ENCODE assay signal across 16 cellular contexts in genomic region chr7:30755384-30756154, GRCh38. TPM values are rescaled to one million over a fixed set of nuclear protein-coding genes. Genes with fewer than 3 reads are reported as not detected.
A peak's percentile ranks its signal among the peaks of the same experiment; 100 is the strongest.
DNase-seq lines count a peak whose midpoint lies in the region; ATAC-seq and TF ChIP-seq lines count a peak whose summit lies in the region.
"Had no signal": no experiment of that assay in that cellular context is flagged by ENCODE, and none has a peak within 500 bp of the region (broad histone marks: within the 10 kb centered on the region; RNA-seq: fewer than 3 reads in every experiment).

No MANE protein-coding gene starts in this region.

- TF ChIP-seq CTCF in fibroblast of the aortic adventitia (IDR thresholded peaks at IDR 0.05; ENCODE audit: insufficient read depth, low read length) = no peak
- no peak for TF ChIP-seq CTCF in uterus (IDR thresholded peaks at IDR 0.05)

- peaks cover 0 to 7% of the 10 kb centered on the region in 2 donors for H3K4me1 ChIP-seq in uterus

- ATAC-seq in GM19351 (IDR thresholded peaks at IDR 0.05; ENCODE audit: unreplicated experiment) = no peak

- no peaks in the 10 kb centered on the region for H3K36me3 ChIP-seq in uterus
- H3K36me3 ChIP-seq: brain microvascular endothelial cell had no signal

- intact Hi-C loops in uterus (cut with DNase I; ENCODE audit: low total_unique reads) = no loop called here

- H3K27ac ChIP-seq in uterus = peak overlapping the region in 1 of 2 donors; percentile 24
- H3K27ac ChIP-seq: brain microvascular endothelial cell had no signal

- TF ChIP-seq POLR2A in uterus (IDR thresholded peaks at IDR 0.05) = no peak

- no peak overlapping the region for H3K4me3 ChIP-seq in fibroblast of the aortic adventitia (ENCODE audit: low read depth, low read length)
- no peak overlapping the region for H3K4me3 ChIP-seq in uterus

- no peaks in the 10 kb centered on the region for H3K9me3 ChIP-seq in uterus

- peak; percentile 68 for DNase-seq in DMS53 (lab: John Stamatoyannopoulos, UW)
- no peak for DNase-seq in DMS53 treated with DMSO at 0.1 percent for 48 hours (lab: John Stamatoyannopoulos, UW; ENCODE audit: unreplicated experiment)
- DNase-seq in fibroblast of the aortic adventitia (ENCODE audit: low read depth) = peak; percentile 77
- peak; percentile 89 for DNase-seq in mesenteric fat pad (ENCODE audit: low spot score)
- peak; percentile 61 to 71 for DNase-seq in uterus
- no peak for DNase-seq in NCI-H748 treated with DMSO at 0.1 percent for 48 hours (lab: John Stamatoyannopoulos, UW)
- DNase-seq in stimulated activated CD4-positive, alpha-beta T cell treated with anti-CD3 and anti-CD28 coated beads, Interleukin-4, amount 100 ng/mL, for 1 hour = no peak
- DNase-seq: activated CD4-positive, CD25-positive, alpha-beta regulatory T cell treated with anti-CD3 and anti-CD28 coated beads, Interleukin-2, amount 50 U/mL, for 72 hours; activated T-cell treated with anti-CD3 and anti-CD28 coated beads, Interleukin-2, amount 50 U/mL, for 24 hours; brain microvascular endothelial cell; DMS79 treated with DMSO at 0.1 percent for 48 hours; NCI-H82 had no signal

- H3K27me3 ChIP-seq in uterus = no peaks in the 10 kb centered on the region
- H3K27me3 ChIP-seq: brain microvascular endothelial cell had no signal

RNA-seq across cellular contexts. Expression of gene INMT, which starts 3.6 kb away (rescaled TPM):
- total RNA-seq in fibroblast of the aortic adventitia (ENCODE audit: low replicate concordance) (2.5 and 219 TPM in 2 replicates), mesenteric fat pad (44.0 TPM), uterus (10 to 100 TPM in 3 of 4 donors, 1 to 10 TPM in 1; 6.5 to 29.2 (median 20.0) TPM)
- total RNA-seq: A172, kidney epithelial cell, SK-MEL-5 had no signal

RNA-seq across cellular contexts. Expression of gene MINDY4, which starts 15.6 kb away (rescaled TPM):
- total RNA-seq in fibroblast of the aortic adventitia (ENCODE audit: low replicate concordance) (7.3 and 13.2 TPM in 2 replicates), mesenteric fat pad (6.8 TPM), uterus (10 to 100 TPM; 14.7 to 23.8 (median 16.9) TPM)

Comparison
In these comparisons a context has a peak if more than half of its experiments do, and no peak if none do; other contexts are left out.
1. DNase-seq: peak in DMS53 (single experiment), fibroblast of the aortic adventitia (single experiment), mesenteric fat pad (single experiment) and uterus (2 of 2); none in DMS53 treated with DMSO at 0.1 percent for 48 hours (single experiment), NCI-H748 treated with DMSO at 0.1 percent for 48 hours (single experiment) and stimulated activated CD4-positive, alpha-beta T cell treated with anti-CD3 and anti-CD28 coated beads, Interleukin-4, amount 100 ng/mL, for 1 hour (single experiment).